14 cellular contexts compared by ENCODE assay signal in the genomic region with DNA sequence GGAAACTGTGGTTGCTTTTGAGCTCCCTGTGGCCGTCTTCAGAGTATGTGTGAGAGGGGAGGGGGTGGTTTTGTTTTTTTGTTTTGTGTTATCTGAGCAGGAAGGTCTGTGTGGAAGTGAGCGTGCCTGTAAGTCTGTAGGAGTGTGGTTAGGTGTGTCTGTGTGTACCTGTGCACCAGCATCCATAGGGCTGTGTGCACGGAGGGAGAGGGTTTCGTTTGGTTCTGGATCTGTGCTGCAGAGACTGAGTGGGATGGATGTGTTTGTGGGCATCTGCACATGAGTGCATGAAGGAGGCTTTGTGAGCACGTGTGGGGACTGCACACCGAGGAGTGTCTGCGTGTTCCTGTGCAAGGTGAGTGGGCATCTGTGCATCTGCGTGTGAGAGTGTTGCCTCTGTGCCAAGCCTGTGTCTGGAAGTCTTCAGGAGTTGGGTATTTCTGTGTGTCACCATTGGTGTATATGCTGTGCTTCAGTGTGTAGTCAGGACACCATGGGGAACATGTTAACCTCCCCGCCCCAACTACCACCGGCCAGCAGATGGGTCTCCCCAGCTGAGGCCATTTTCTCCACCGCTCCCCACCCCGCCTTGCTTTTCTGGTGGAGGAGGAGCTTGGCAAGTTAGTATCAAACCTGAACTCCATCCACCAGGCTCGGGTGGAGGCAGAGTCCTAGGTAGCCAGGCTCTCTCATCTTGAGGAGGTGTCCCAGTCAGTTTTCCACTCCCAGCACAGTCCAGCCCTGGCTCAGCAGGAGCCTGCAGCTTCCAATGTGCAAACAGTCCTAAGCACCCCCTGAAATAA. TPM values are rescaled to one million over a fixed set of nuclear protein-coding genes. Genes with fewer than 3 reads are reported as not detected.
A peak's percentile ranks its signal among the peaks of the same experiment; 100 is the strongest.
DNase-seq lines count a peak whose midpoint lies in the region; FAIRE-seq and TF ChIP-seq lines count a peak whose summit lies in the region.
"Had no signal": no experiment of that assay in that cellular context is flagged by ENCODE, and none has a peak within 500 bp of the region (broad histone marks: within the 10 kb centered on the region; RNA-seq: fewer than 3 reads in every experiment).

No MANE protein-coding gene starts in this region.

- no peak for FAIRE-seq in endothelial cell of umbilical vein (lab: Jason Lieb, UNC)
- FAIRE-seq in GM19239 (lab: Jason Lieb, UNC) = no peak
- FAIRE-seq: keratinocyte had no signal

- H3K9me3 ChIP-seq in SK-N-SH = no peaks in the 10 kb centered on the region
- no peaks in the 10 kb centered on the region for H3K9me3 ChIP-seq in endothelial cell of umbilical vein (replicated peaks; ENCODE audit: control insufficient read depth, insufficient read depth, low read length)
- H3K9me3 ChIP-seq in trophoblast cell (ENCODE audit: insufficient read depth, low read depth, low read length) = peaks cover 11% of the 10 kb centered on the region

- no peak overlapping the region for H4K91ac ChIP-seq in trophoblast cell (ENCODE audit: low read depth, low read length)

- H2AFZ ChIP-seq in SK-N-SH (ENCODE audit: low read depth) (no peak overlapping the region), endothelial cell of umbilical vein (ENCODE audit: low read depth, low read length) (no peak overlapping the region), trophoblast cell (ENCODE audit: insufficient read depth, low read length, poor library complexity) (no peak overlapping the region)

- H2AK5ac ChIP-seq in trophoblast cell (ENCODE audit: low read length) = no peak overlapping the region

- no peak overlapping the region for H3K14ac ChIP-seq in trophoblast cell (ENCODE audit: low read length)

- DNase-seq in DMS53 (lab: John Stamatoyannopoulos, UW) (peak; percentile 36), DMS53 treated with DMSO at 0.1 percent for 48 hours (lab: John Stamatoyannopoulos, UW; ENCODE audit: unreplicated experiment) (no peak), SK-N-SH (peak; percentile 21), endothelial cell of umbilical vein (ENCODE audit: low read depth, low spot score) (no peak), trophoblast cell (no peak), RWPE1 (ENCODE audit: low spot score) (no peak), GM19239 (ENCODE audit: insufficient read length, low spot score) (no peak), H7 (no peak)
- DNase-seq: DND-41, nucleus accumbens had no signal

- no peak overlapping the region for H2BK12ac ChIP-seq in trophoblast cell (ENCODE audit: low read length)

- no peak overlapping the region for H2BK5ac ChIP-seq in trophoblast cell (ENCODE audit: low read depth, low read length, poor library complexity)

- no peaks in the 10 kb centered on the region for H4K20me1 ChIP-seq in SK-N-SH (ENCODE audit: insufficient read depth)
- no peaks in the 10 kb centered on the region for H4K20me1 ChIP-seq in endothelial cell of umbilical vein (replicated peaks; ENCODE audit: control insufficient read depth, extremely low read depth, insufficient read depth, low read length)

- H3K27me3 ChIP-seq in SK-N-SH (ENCODE audit: insufficient read depth) = peaks cover 97% of the 10 kb centered on the region
- H3K27me3 ChIP-seq in endothelial cell of umbilical vein (ENCODE audit: control insufficient read depth in 2 of 2, insufficient read depth in 2 of 2, low read length in 2 of 2) = peaks cover 89 to 99% of the 10 kb centered on the region in 2 experiments
- peaks cover 75% of the 10 kb centered on the region for H3K27me3 ChIP-seq in trophoblast cell (ENCODE audit: insufficient read depth, low read length)
- peaks cover 100% of the 10 kb centered on the region for H3K27me3 ChIP-seq in H7 (ENCODE audit: control insufficient read depth, insufficient read depth, low read length)

- no peak overlapping the region for H2BK120ac ChIP-seq in trophoblast cell (ENCODE audit: insufficient read depth, low read length, poor library complexity)

- H3K79me1 ChIP-seq in trophoblast cell (ENCODE audit: low read length) = no peaks in the 10 kb centered on the region

- no peak overlapping the region for H3K9ac ChIP-seq in SK-N-SH
- H3K9ac ChIP-seq in endothelial cell of umbilical vein (replicated peaks; ENCODE audit: extremely low read depth, insufficient read depth, low read length) = no peak overlapping the region
- H3K9ac ChIP-seq in trophoblast cell (ENCODE audit: low read length) = no peak overlapping the region
- H3K9ac ChIP-seq: KMS-11 had no signal

- H3K23ac ChIP-seq in trophoblast cell (ENCODE audit: low read length) = peak overlapping the region; percentile 97

- POLR2A ChIA-PET in SK-N-SH (lab: Yijun Ruan, JAX) = interaction anchor here (0.6 kb wide), 1 partner anchor 107 kb away, joined by 3 read pairs; no protein-coding TSS in a partner anchor
- POLR2A ChIA-PET in endothelial cell of umbilical vein (lab: Charles Lee) = no interaction called here
- POLR2A ChIA-PET in RWPE1 (lab: Yijun Ruan, JAX; ENCODE audit: low non-redundant PET) = interaction anchor here (0.6 kb wide), 1 partner anchor 26 kb away, joined by 3 read pairs; no protein-coding TSS in a partner anchor

- H3F3A ChIP-seq in SK-N-SH (replicated peaks; ENCODE audit: insufficient read depth) = no peaks in the 10 kb centered on the region

- H3K36me3 ChIP-seq in SK-N-SH (replicated peaks in 1 of 2; ENCODE audit: control insufficient read depth in 1 of 2, insufficient read depth in 2 of 2, low read length in 1 of 2) (no peaks in the 10 kb centered on the region), endothelial cell of umbilical vein (ENCODE audit: control insufficient read depth in 2 of 2, extremely low read depth in 1 of 2, insufficient read depth in 2 of 2, low read length in 2 of 2) (no peaks in the 10 kb centered on the region), trophoblast cell (ENCODE audit: control insufficient read depth in 1 of 2, insufficient read depth in 2 of 2, low read length in 2 of 2) (no peaks in the 10 kb centered on the region), H7 (replicated peaks; ENCODE audit: control insufficient read depth, insufficient read depth, low read length) (no peaks in the 10 kb centered on the region)

- peaks cover 0 to 19% of the 10 kb centered on the region in 2 experiments; a peak in 1 of 4 replicates for H3K4me1 ChIP-seq in SK-N-SH (ENCODE audit: control insufficient read depth in 1 of 2, insufficient read depth in 2 of 2, low read depth in 1 of 2, low read length in 1 of 2)
- H3K4me1 ChIP-seq in endothelial cell of umbilical vein (ENCODE audit: control insufficient read depth, extremely low read depth, insufficient read depth, low read length) = no peaks in the 10 kb centered on the region
- H3K4me1 ChIP-seq in trophoblast cell (ENCODE audit: control insufficient read depth in 1 of 2, insufficient read depth in 2 of 2, low read length in 2 of 2) = no peaks in the 10 kb centered on the region

- TF ChIP-seq CTCF in SK-N-SH (IDR thresholded peaks at IDR 0.05) (no peak), endothelial cell of umbilical vein (IDR thresholded peaks at IDR 0.05; ENCODE audit: extremely low read depth in 1 of 2, insufficient read depth in 1 of 2, low read depth in 1 of 2, low read length in 2 of 2) (no peak), RWPE1 (conservative IDR thresholded peaks at IDR 0.05; ENCODE audit: low read depth) (no peak)

- no peak for TF ChIP-seq POLR2A in endothelial cell of umbilical vein (IDR thresholded peaks at IDR 0.05; ENCODE audit: low read depth, low read length)

- H4K12ac ChIP-seq in trophoblast cell (ENCODE audit: low read depth, low read length) = no peak overlapping the region

- WGBS in SK-N-SH (ENCODE audit: low lambda C conversion rate) = 55% methylated on average over 13 of the region's 13 CpGs
- no CpG with 5 or more reads among the region's 13 CpGs for WGBS in trophoblast cell (ENCODE audit: extremely low coverage, insufficient coverage, insufficient read length)

- H3K9me1 ChIP-seq in endothelial cell of umbilical vein (replicated peaks; ENCODE audit: control insufficient read depth, extremely low read depth, insufficient read depth, low read length) = no peaks in the 10 kb centered on the region

- H3K9me2 ChIP-seq in SK-N-SH = no peaks in the 10 kb centered on the region

- TF ChIP-seq RAD21 in SK-N-SH (IDR thresholded peaks at IDR 0.05; ENCODE audit: low read length) = no peak

- dilution Hi-C loops in endothelial cell of umbilical vein (cut with MboI; ENCODE audit: extremely low pct_ligation_motif_present, low sequenced_read_pairs) = no loop called here

- TF ChIP-seq EP300 in SK-N-SH (IDR thresholded peaks at IDR 0.05; ENCODE audit: borderline replicate concordance in 1 of 2, low read depth in 1 of 2, low read length in 1 of 2) = no peak

- BruUV-seq in endothelial cell of umbilical vein (replicated peaks; lab: Mats Ljungman, UMichigan) = no TSS peak

- CTCF ChIA-PET in SK-N-SH (lab: Yijun Ruan, JAX) (interaction anchor here (0.7 to 7.1 kb wide), 10 partner anchors 13 to 90 kb away, joined by 3 to 90 read pairs (median 4); no protein-coding TSS in a partner anchor), endothelial cell of umbilical vein (lab: Charles Lee) (interaction anchor here (1.4 to 3.0 kb wide), 4 partner anchors 18 to 38 kb away, joined by 6 to 16 read pairs (median 10); no protein-coding TSS in a partner anchor), RWPE1 (lab: Yijun Ruan, JAX) (interaction anchor here (1.4 to 2.4 kb wide), 2 partner anchors 18 to 74 kb away, joined by 5 to 15 read pairs; no protein-coding TSS in a partner anchor)

- no peak overlapping the region for H3K18ac ChIP-seq in trophoblast cell (ENCODE audit: low read length)

- H3K4me3 ChIP-seq in SK-N-SH (ENCODE audit: low read depth in 2 of 2, low read length in 1 of 2) (no peak overlapping the region), endothelial cell of umbilical vein (replicated peaks in 1 of 3; ENCODE audit: insufficient read depth in 1 of 3, low read depth in 1 of 3, low read length in 3 of 3) (no peak overlapping the region), trophoblast cell (ENCODE audit: low read depth, low read length) (no peak overlapping the region), H7 (ENCODE audit: insufficient read depth, low read depth, low read length) (no peak overlapping the region)

- no peak overlapping the region for H4K8ac ChIP-seq in trophoblast cell (ENCODE audit: low read depth, low read length)

- intact Hi-C loops in endothelial cell of umbilical vein (cut with micrococcal nuclease) = no loop called here

- H3K27ac ChIP-seq in SK-N-SH (ENCODE audit: low read depth in 2 of 2, low read length in 1 of 2) (no peak overlapping the region), endothelial cell of umbilical vein (ENCODE audit: insufficient read depth, low read depth, low read length) (no peak overlapping the region), trophoblast cell (ENCODE audit: low read depth, low read length) (no peak overlapping the region), RWPE1 (no peak overlapping the region)
- H3K27ac ChIP-seq: 22Rv1, KMS-11 had no signal

- peak overlapping the region; percentile 67; the same call in 1 of the 2 replicates for H3K4me2 ChIP-seq in SK-N-SH
- H3K4me2 ChIP-seq in endothelial cell of umbilical vein (ENCODE audit: insufficient read depth, low read length) = no peak overlapping the region
- no peak overlapping the region for H3K4me2 ChIP-seq in trophoblast cell (ENCODE audit: low read length)
- H3K4me2 ChIP-seq: KMS-11 had no signal

- no peak overlapping the region for H3K4ac ChIP-seq in trophoblast cell (ENCODE audit: low read depth, low read length)

- no peaks in the 10 kb centered on the region for H3K79me2 ChIP-seq in SK-N-SH (ENCODE audit: insufficient read depth)
- H3K79me2 ChIP-seq in endothelial cell of umbilical vein (ENCODE audit: control insufficient read depth, insufficient read depth, low read length) = no peaks in the 10 kb centered on the region
- no peaks in the 10 kb centered on the region for H3K79me2 ChIP-seq in trophoblast cell (ENCODE audit: control insufficient read depth, insufficient read depth, low read length, poor library complexity)

RNA-seq across cellular contexts. Expression of a gene that starts 7.1 kb away (rescaled TPM):
- polyA plus RNA-seq in SK-N-SH (2012; rRNA removed) (0.02 TPM in 1 of 2 replicates, not detected in the other), endothelial cell of umbilical vein (0.10 TPM in 1 of 2 replicates, not detected in the other)
- 0.03 TPM in 1 of 2 replicates, not detected in the other for polyA plus RNA-seq in SK-N-SH (2012; cell fraction: cytosol; rRNA removed)
- polyA plus RNA-seq in SK-N-SH (2012; cell fraction: nucleus; rRNA removed) = not detected in 2 replicates
- total RNA-seq in endothelial cell of umbilical vein = not detected in 2 replicates
- 0.03 TPM in 2 replicates for polyA plus RNA-seq in endothelial cell of umbilical vein (2011; cell fraction: cytosol; rRNA removed)
- polyA plus RNA-seq in endothelial cell of umbilical vein (2011; cell fraction: nucleus; rRNA removed) = 0.07 TPM in 1 of 2 replicates, not detected in the other
- polyA plus RNA-seq in endothelial cell of umbilical vein (2012) = not detected in 2 replicates
- polyA minus RNA-seq in endothelial cell of umbilical vein = 0.44 TPM in 1 of 2 replicates, not detected in the other
- polyA minus RNA-seq in endothelial cell of umbilical vein (2011; cell fraction: cytosol; rRNA and poly(A)+ RNA removed) = not detected
- not detected in 2 replicates for polyA minus RNA-seq in endothelial cell of umbilical vein (2011; cell fraction: nucleus; rRNA and poly(A)+ RNA removed)
- not detected in 2 replicates for polyA plus RNA-seq in trophoblast cell (2013)
- 0.11 TPM in 1 of 2 replicates, not detected in the other for total RNA-seq in H7 (2014; rRNA removed; shearing (Covaris generic))
- total RNA-seq: cardiac septum had no signal
- polyA plus RNA-seq: keratinocyte had no signal

Comparison
In these comparisons a context has a peak if more than half of its experiments do, and no peak if none do; other contexts are left out.
1. DNase-seq: peak in DMS53 (single experiment) and SK-N-SH (single experiment); none in DMS53 treated with DMSO at 0.1 percent for 48 hours (single experiment), endothelial cell of umbilical vein (single experiment), trophoblast cell (0 of 2), RWPE1 (single experiment), GM19239 (single experiment) and H7 (single experiment).